Comparison of ENCODE assay signal across 8 cellular contexts in the genomic region with DNA sequence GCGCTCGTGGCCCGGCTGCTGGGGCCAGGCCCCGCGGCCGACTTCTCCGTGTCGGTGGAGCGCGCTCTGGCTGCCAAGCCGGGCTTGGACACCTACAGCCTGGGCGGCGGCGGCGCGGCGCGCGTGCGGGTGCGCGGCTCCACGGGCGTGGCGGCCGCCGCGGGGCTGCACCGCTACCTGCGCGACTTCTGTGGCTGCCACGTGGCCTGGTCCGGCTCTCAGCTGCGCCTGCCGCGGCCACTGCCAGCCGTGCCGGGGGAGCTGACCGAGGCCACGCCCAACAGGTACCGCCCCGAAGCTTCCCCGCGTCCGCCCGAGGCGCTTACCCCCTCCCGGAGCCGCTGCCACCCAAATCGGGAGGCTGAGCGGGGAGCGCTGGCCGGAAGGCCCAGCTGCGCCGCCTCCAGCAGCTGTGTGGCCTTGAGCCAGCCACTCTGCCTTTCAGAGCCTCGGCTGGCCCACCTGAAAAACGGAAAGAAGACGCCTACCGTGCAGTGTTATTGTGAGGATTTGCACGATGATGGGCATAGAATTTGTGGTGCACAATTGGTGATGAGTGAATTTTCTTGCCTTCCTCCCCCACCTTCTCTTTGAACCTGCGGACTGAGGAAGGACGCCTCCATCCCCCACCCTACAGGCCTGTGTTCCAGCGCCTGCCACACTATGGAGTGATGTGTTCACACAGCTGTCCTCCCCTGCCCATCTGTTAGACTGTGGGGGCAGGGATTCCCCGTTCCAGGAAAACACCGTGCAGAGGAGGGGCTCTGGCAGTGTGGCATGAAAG. TPM values are rescaled to one million over a fixed set of nuclear protein-coding genes. Genes with fewer than 3 reads are reported as not detected.
A peak's percentile ranks its signal among the peaks of the same experiment; 100 is the strongest.
DNase-seq lines count a peak whose midpoint lies in the region; ATAC-seq and TF ChIP-seq lines count a peak whose summit lies in the region.

No MANE protein-coding gene starts in this region.

- H3K36me3 Mint-ChIP-seq in activated CD4-positive, alpha-beta memory T cell treated with anti-CD3 and anti-CD28 coated beads, Interleukin-2, amount 10 ng/mL, durations not matched to agents 7 days and 5 days (ENCODE audit: low read depth) = peaks cover 9% of the 10 kb centered on the region

- TF ChIP-seq CTCF in C4-2B (conservative IDR thresholded peaks at IDR 0.05) = no peak

- H3K9me3 Mint-ChIP-seq in activated CD4-positive, alpha-beta memory T cell treated with anti-CD3 and anti-CD28 coated beads, Interleukin-2, amount 10 ng/mL, durations not matched to agents 7 days and 5 days = no peaks in the 10 kb centered on the region

- peak overlapping the region; percentile 75 for H3K27ac Mint-ChIP-seq in activated CD4-positive, alpha-beta memory T cell treated with anti-CD3 and anti-CD28 coated beads, Interleukin-2, amount 10 ng/mL, durations not matched to agents 7 days and 5 days

- peak overlapping the region; percentile 82 for H3K4me3 Mint-ChIP-seq in activated CD4-positive, alpha-beta memory T cell treated with anti-CD3 and anti-CD28 coated beads, Interleukin-2, amount 10 ng/mL, durations not matched to agents 7 days and 5 days

- no peaks in the 10 kb centered on the region for H3K27me3 ChIP-seq in effector memory CD4-positive, alpha-beta T cell (replicated peaks; ENCODE audit: control insufficient read depth, insufficient read depth, low read length, poor library complexity, severe bottlenecking)

- H3K36me3 ChIP-seq in effector memory CD4-positive, alpha-beta T cell (ENCODE audit: control insufficient read depth, insufficient read depth, low read length) = no peaks in the 10 kb centered on the region

- peaks cover 43% of the 10 kb centered on the region for H3K4me1 Mint-ChIP-seq in activated CD4-positive, alpha-beta memory T cell treated with anti-CD3 and anti-CD28 coated beads, Interleukin-2, amount 10 ng/mL, durations not matched to agents 7 days and 5 days

- H3K27me3 Mint-ChIP-seq in activated CD4-positive, alpha-beta memory T cell treated with anti-CD3 and anti-CD28 coated beads, Interleukin-2, amount 10 ng/mL, durations not matched to agents 7 days and 5 days = peaks cover 11% of the 10 kb centered on the region

- POLR2A ChIA-PET in activated CD4-positive, alpha-beta memory T cell treated with anti-CD3 and anti-CD28 coated beads, Interleukin-2, amount 10 ng/mL, durations not matched to agents 7 days and 5 days (lab: Charles Lee) = interaction anchor here (0.9 to 2.4 kb wide), 17 partner anchors 11 to 288 kb away, joined by 3 to 21 read pairs (median 4); partner anchors contain the start of genes PSMC3IP, RETREG3, STAT3 and STAT5A

- peak; percentile 97 for DNase-seq in NCI-H69 (lab: John Stamatoyannopoulos, UW)
- peak; percentile 83 for DNase-seq in activated CD4-positive, alpha-beta memory T cell treated with anti-CD3 and anti-CD28 coated beads, Interleukin-2, amount 10 ng/mL, durations not matched to agents 7 days and 5 days
- DNase-seq in effector memory CD4-positive, alpha-beta T cell = peak; percentile 41 to 66 (median 52)
- peak; percentile 60 for DNase-seq in medulla oblongata (ENCODE audit: extremely low spot score)
- DNase-seq in stimulated activated CD8-positive, alpha-beta memory T cell treated with anti-CD3 and anti-CD28 coated beads, Interleukin-12 subunit alpha, Interleukin-12 subunit beta, amount 100 ng/mL, for 1 hour (ENCODE audit: low read depth) = peak; percentile 52

- H3K9me3 ChIP-seq in effector memory CD4-positive, alpha-beta T cell (ENCODE audit: control insufficient read depth, low read length) = no peaks in the 10 kb centered on the region

- peak overlapping the region; percentile 93 for H3K27ac ChIP-seq in C4-2B
- H3K27ac ChIP-seq in effector memory CD4-positive, alpha-beta T cell (ENCODE audit: insufficient read depth, low read length, poor library complexity, severe bottlenecking) = peak overlapping the region; percentile 42

- peak; percentile 59 for ATAC-seq in GM19324 (IDR thresholded peaks at IDR 0.05; ENCODE audit: low FRiP score, unreplicated experiment)
- ATAC-seq in HG03378 (IDR thresholded peaks at IDR 0.05; ENCODE audit: unreplicated experiment) = peak; percentile 29

- CTCF ChIA-PET in activated CD4-positive, alpha-beta memory T cell treated with anti-CD3 and anti-CD28 coated beads, Interleukin-2, amount 10 ng/mL, durations not matched to agents 7 days and 5 days (lab: Charles Lee) = interaction anchor here (0.6 to 4.3 kb wide), 8 partner anchors 10 to 130 kb away, joined by 3 to 19 read pairs (median 6); partner anchors contain the start of gene PSMC3IP

- peaks cover 23% of the 10 kb centered on the region for H3K4me1 ChIP-seq in effector memory CD4-positive, alpha-beta T cell (ENCODE audit: control insufficient read depth, insufficient read depth, low read length, poor library complexity, severe bottlenecking)

- H3K4me3 ChIP-seq in effector memory CD4-positive, alpha-beta T cell (ENCODE audit: insufficient read depth, low read depth, low read length, poor library complexity, severe bottlenecking) = peak overlapping the region; percentile 71

RNA-seq across cellular contexts. Expression of gene NAGLU, which starts 0.5 kb away (rescaled TPM):
- 10 to 100 TPM; 15.9 to 17.5 TPM for total RNA-seq in activated CD4-positive, alpha-beta memory T cell treated with anti-CD3 and anti-CD28 coated beads, Interleukin-2, amount 10 ng/mL, durations not matched to agents 7 days and 5 days

RNA-seq across cellular contexts. Expression of gene HSD17B1, which starts 16.2 kb away (rescaled TPM):
- total RNA-seq in activated CD4-positive, alpha-beta memory T cell treated with anti-CD3 and anti-CD28 coated beads, Interleukin-2, amount 10 ng/mL, durations not matched to agents 7 days and 5 days = under 1 TPM; 0.73 to 0.76 TPM

RNA-seq across cellular contexts. Expression of gene COASY, which starts 25.4 kb away (rescaled TPM):
- 10 to 100 TPM; 80.1 to 84.3 TPM for total RNA-seq in activated CD4-positive, alpha-beta memory T cell treated with anti-CD3 and anti-CD28 coated beads, Interleukin-2, amount 10 ng/mL, durations not matched to agents 7 days and 5 days

RNA-seq across cellular contexts. Expression of gene MLX, which starts 30.3 kb away (rescaled TPM):
- total RNA-seq in activated CD4-positive, alpha-beta memory T cell treated with anti-CD3 and anti-CD28 coated beads, Interleukin-2, amount 10 ng/mL, durations not matched to agents 7 days and 5 days = 10 to 100 TPM; 52.2 to 53.8 TPM

RNA-seq across cellular contexts. Expression of gene PSMC3IP, which starts 41.0 kb away (rescaled TPM):
- 10 to 100 TPM; 14.7 to 16.1 TPM for total RNA-seq in activated CD4-positive, alpha-beta memory T cell treated with anti-CD3 and anti-CD28 coated beads, Interleukin-2, amount 10 ng/mL, durations not matched to agents 7 days and 5 days

Comparison
In these comparisons a context has a peak if more than half of its experiments do, and no peak if none do; other contexts are left out.
1. Peak in every context shown above with its lines: DNase-seq, ATAC-seq, H3K4me3 ChIP-seq and H3K27ac ChIP-seq.